ENCODE assay signal across 12 cellular contexts in genomic region chr17:41367426-41368075, GRCh38. TPM values are rescaled to one million over a fixed set of nuclear protein-coding genes. Genes with fewer than 3 reads are reported as not detected.
A peak's percentile ranks its signal among the peaks of the same experiment; 100 is the strongest.
DNase-seq lines count a peak whose midpoint lies in the region; ATAC-seq and TF ChIP-seq lines count a peak whose summit lies in the region.
"Had no signal": no experiment of that assay in that cellular context is flagged by ENCODE, and none has a peak within 500 bp of the region (broad histone marks: within the 10 kb centered on the region; RNA-seq: fewer than 3 reads in every experiment).

No MANE protein-coding gene starts in this region.

- H3K27me3 ChIP-seq in PC-3 (ENCODE audit: low read length) (no peaks in the 10 kb centered on the region), osteoblast (ENCODE audit: insufficient read depth, low read length) (no peaks in the 10 kb centered on the region), suprapubic skin (peaks cover 4% of the 10 kb centered on the region)

- no peaks in the 10 kb centered on the region; the same call in 1 of the 2 replicates for H3K4me1 ChIP-seq in PC-3 (ENCODE audit: insufficient read depth, low read length)
- peaks cover 20% of the 10 kb centered on the region for H3K4me1 ChIP-seq in osteoblast (ENCODE audit: insufficient read depth, low read length)
- H3K4me1 ChIP-seq in suprapubic skin: no peaks in the 10 kb centered on the region

- TF ChIP-seq CTCF in PC-3 (conservative IDR thresholded peaks at IDR 0.05; ENCODE audit: low read depth, low read length): no peak
- no peak for TF ChIP-seq CTCF in osteoblast (IDR thresholded peaks at IDR 0.05; ENCODE audit: extremely low read depth, low read depth, low read length)
- no peak for TF ChIP-seq CTCF in suprapubic skin (IDR thresholded peaks at IDR 0.05)

- H3K4me3 ChIP-seq in PC-3 (ENCODE audit: low read length): no peak overlapping the region
- H3K4me3 ChIP-seq in osteoblast (ENCODE audit: insufficient read depth, low read length): no peak overlapping the region
- H3K4me3 ChIP-seq in suprapubic skin: no peak overlapping the region

- intact Hi-C loops in PC-3 (cut with micrococcal nuclease): no loop called here

- CTCF ChIA-PET in PC-3 (lab: Charles Lee): no interaction called here

- no peak overlapping the region for H3K4me2 ChIP-seq in PC-3 (ENCODE audit: low read length)
- peak overlapping the region; percentile 22 for H3K4me2 ChIP-seq in osteoblast (ENCODE audit: insufficient read depth, low read length)

- TF ChIP-seq POLR2A in suprapubic skin (IDR thresholded peaks at IDR 0.05) (no peak), GM18505 (IDR thresholded peaks at IDR 0.05; ENCODE audit: borderline replicate concordance, extremely low read depth, insufficient read depth, insufficient read length) (no peak)

- no peak overlapping the region for H3K9ac ChIP-seq in PC-3 (ENCODE audit: low read length)

- H3K36me3 ChIP-seq in PC-3 (ENCODE audit: low read depth, low read length): no peaks in the 10 kb centered on the region
- no peaks in the 10 kb centered on the region for H3K36me3 ChIP-seq in osteoblast (ENCODE audit: insufficient read depth, low read length)
- no peaks in the 10 kb centered on the region for H3K36me3 ChIP-seq in suprapubic skin

- BruUV-seq in PC-3 (replicated peaks; lab: Mats Ljungman, UMichigan): no TSS peak

- H3K79me2 ChIP-seq in PC-3 (ENCODE audit: low read length) (no peaks in the 10 kb centered on the region), osteoblast (ENCODE audit: insufficient read depth, low read length) (no peaks in the 10 kb centered on the region)

- no peaks in the 10 kb centered on the region for H3F3A ChIP-seq in PC-3 (ENCODE audit: low read length, unreplicated experiment)

- no peak for TF ChIP-seq EP300 in suprapubic skin (IDR thresholded peaks at IDR 0.05)

- ATAC-seq in PC-3: no peak
- ATAC-seq in esophagus mucosa: peak; percentile 17
- ATAC-seq in GM21423 (IDR thresholded peaks at IDR 0.05; ENCODE audit: unreplicated experiment): no peak
- ATAC-seq in GM18505 (IDR thresholded peaks at IDR 0.05; ENCODE audit: unreplicated experiment): no peak
- ATAC-seq in GM19463 (IDR thresholded peaks at IDR 0.05; ENCODE audit: unreplicated experiment): no peak
- ATAC-seq: Right ventricle myocardium inferior had no signal

- H4K20me1 ChIP-seq in PC-3 (ENCODE audit: low read length) (no peaks in the 10 kb centered on the region), osteoblast (ENCODE audit: insufficient read depth, low read length) (no peaks in the 10 kb centered on the region)

- POLR2A ChIA-PET in PC-3 (lab: Charles Lee; ENCODE audit: unreplicated experiment): no interaction called here

- H2AFZ ChIP-seq in PC-3 (ENCODE audit: low read length): no peak overlapping the region
- H2AFZ ChIP-seq in osteoblast (ENCODE audit: low read length): peak overlapping the region; percentile 4

- no peaks in the 10 kb centered on the region for H3K9me2 ChIP-seq in PC-3 (replicated peaks; ENCODE audit: low read length)

- H3K9me3 ChIP-seq in PC-3 (ENCODE audit: low read length): no peaks in the 10 kb centered on the region
- H3K9me3 ChIP-seq in osteoblast (ENCODE audit: low read depth, low read length): no peaks in the 10 kb centered on the region
- no peaks in the 10 kb centered on the region for H3K9me3 ChIP-seq in suprapubic skin

- H3K27ac ChIP-seq in PC-3 (ENCODE audit: low read length) (no peak overlapping the region), osteoblast (ENCODE audit: low read depth, low read length) (peak overlapping the region; percentile 73), suprapubic skin (no peak overlapping the region)

- DNase-seq in EH (ENCODE audit: low read depth) (peak; percentile 90), PC-3 (peak; percentile 32), osteoblast (ENCODE audit: insufficient read length, low spot score, missing footprints) (peak; percentile 90), suprapubic skin (ENCODE audit: low spot score in 2 of 2) (no peak)
- DNase-seq: CD4-positive, alpha-beta memory T cell; NCI-H1436; stimulated activated naive CD4-positive, alpha-beta T cell treated with Interleukin-2 at 50 U/mL for 16 hours had no signal

- WGBS in suprapubic skin: 51% methylated on average over 10 of the region's 10 CpGs

RNA-seq across cellular contexts. Expression of gene KRT33B, which starts 2.1 kb away (rescaled TPM):
- total RNA-seq in PC-3 (2014; rRNA removed) (not detected in 2 replicates), esophagus mucosa (not detected), osteoblast (0.29 and 1.1 TPM in 2 replicates), suprapubic skin (100 to 1,000 TPM in 1 of 4 donors, 10 to 100 TPM in 2, not detected in 1; 10.7 to 194 (median 27.9) TPM)
- total RNA-seq: CD4-positive, alpha-beta memory T cell; Right ventricle myocardium inferior had no signal

RNA-seq across cellular contexts. Expression of gene KRT34, which starts 14.6 kb away (rescaled TPM):
- 2.9 and 5.1 TPM in 2 replicates for total RNA-seq in PC-3 (2014; rRNA removed)
- 0.44 TPM for total RNA-seq in esophagus mucosa
- total RNA-seq in osteoblast: 9.4 and 11.2 TPM in 2 replicates
- total RNA-seq in suprapubic skin: 100 to 1,000 TPM in 1 of 4 donors, 10 to 100 TPM in 2, under 1 TPM in 1; 0.56 to 117 (median 22.2) TPM
- total RNA-seq: CD4-positive, alpha-beta memory T cell; Right ventricle myocardium inferior had no signal

RNA-seq across cellular contexts. Expression of gene KRT33A, which starts 16.9 kb away (rescaled TPM):
- total RNA-seq in PC-3 (2014; rRNA removed) (not detected in 2 replicates), esophagus mucosa (0.92 TPM), osteoblast (not detected in 2 replicates), suprapubic skin (100 to 1,000 TPM in 1 of 4 donors, 10 to 100 TPM in 1, 1 to 10 TPM in 2; 1.2 to 144 (median 8.3) TPM)
- total RNA-seq: CD4-positive, alpha-beta memory T cell; Right ventricle myocardium inferior had no signal

RNA-seq across cellular contexts. Expression of gene KRT31, which starts 29.9 kb away (rescaled TPM):
- total RNA-seq in PC-3 (2014; rRNA removed) (not detected in 2 replicates), esophagus mucosa (4.4 TPM), osteoblast (not detected in 2 replicates), suprapubic skin (100 to 1,000 TPM in 1 of 4 donors, 10 to 100 TPM in 3; 38.5 to 618 (median 84.8) TPM)
- total RNA-seq: CD4-positive, alpha-beta memory T cell; Right ventricle myocardium inferior had no signal

RNA-seq across cellular contexts. Expression of gene KRTAP17-1, which starts 52.0 kb away (rescaled TPM):
- total RNA-seq in PC-3 (2014; rRNA removed): not detected in 2 replicates
- total RNA-seq in esophagus mucosa: not detected
- total RNA-seq in osteoblast: not detected in 2 replicates
- 10 to 100 TPM in 2 of 4 donors, 1 to 10 TPM in 1, not detected in 1; 8.0 to 81.5 (median 24.2) TPM for total RNA-seq in suprapubic skin
- total RNA-seq: CD4-positive, alpha-beta memory T cell; Right ventricle myocardium inferior had no signal

Comparison
In these comparisons a context has a peak if more than half of its experiments do, and no peak if none do; other contexts are left out.
1. DNase-seq: peak in EH (single experiment), PC-3 (single experiment) and osteoblast (single experiment); none in suprapubic skin (0 of 2).